1 cellular context compared by ENCODE assay signal in genomic region chr16:2690852-2691251, GRCh38.
TF ChIP-seq lines count a peak whose summit lies in the region.

No MANE protein-coding gene starts in this region.

TF ChIP-seq in SK-N-SH, 30 proteins besides CTCF, POLR2A, EP300 and RAD21 (continued from another document):
- TF ChIP-seq REST (IDR thresholded peaks at IDR 0.05; ENCODE audit: low read depth, low read length) = no peak
- no peak for TF ChIP-seq TCF12 (IDR thresholded peaks at IDR 0.05)
- no peak for TF ChIP-seq PBX3 (IDR thresholded peaks at IDR 0.05)
- no peak for TF ChIP-seq RFX5 (IDR thresholded peaks at IDR 0.05; ENCODE audit: low read length)
- no peak for TF ChIP-seq TAF1 (IDR thresholded peaks at IDR 0.05; ENCODE audit: borderline replicate concordance, low read depth, low read length)
- no peak for TF ChIP-seq GATA2 (CRISPR knock-in tag; IDR thresholded peaks at IDR 0.05)
- TF ChIP-seq IRF3 (IDR thresholded peaks at IDR 0.05; ENCODE audit: low read depth, low read length) = no peak
- TF ChIP-seq MEF2A (IDR thresholded peaks at IDR 0.05; ENCODE audit: borderline replicate concordance, low read depth) = no peak
- no peak for TF ChIP-seq FOXM1 (IDR thresholded peaks at IDR 0.05; ENCODE audit: low read depth)
